15 cellular contexts compared by ENCODE assay signal in genomic region chr4:146269228-146269653, GRCh38. TPM values are rescaled to one million over a fixed set of nuclear protein-coding genes. Genes with fewer than 3 reads are reported as not detected.
A peak's percentile ranks its signal among the peaks of the same experiment; 100 is the strongest.
DNase-seq lines count a peak whose midpoint lies in the region; ATAC-seq, FAIRE-seq and TF ChIP-seq lines count a peak whose summit lies in the region.
"Had no signal": no experiment of that assay in that cellular context is flagged by ENCODE, and none has a peak within 500 bp of the region (broad histone marks: within the 10 kb centered on the region; RNA-seq: fewer than 3 reads in every experiment).

No MANE protein-coding gene starts in this region.

- H3K27ac ChIP-seq in pancreas (no peak overlapping the region), ascending aorta (no peak overlapping the region)

- no peaks in the 10 kb centered on the region for H3K27me3 ChIP-seq in pancreas
- H3K27me3 ChIP-seq in ascending aorta, result no peaks in the 10 kb centered on the region

- no peak for DNase-seq in HCEC 1CT
- no peak for DNase-seq in pancreas
- DNase-seq in Right ventricle myocardium superior, result no peak
- DNase-seq in ascending aorta (ENCODE audit: low spot score in 2 of 2), result no peak
- DNase-seq: activated CD4-positive, alpha-beta memory T cell treated with anti-CD3 and anti-CD28 coated beads for 36 hours; activated naive CD4-positive, alpha-beta T cell treated with anti-CD3 and anti-CD28 coated beads, Interleukin-2, amount 10 ng/mL, durations not matched to agents 7 days and 5 days; mucosa of descending colon; NCI-H1105 treated with DMSO at 0.1 percent for 48 hours; substantia nigra; T-cell had no signal

- H3K4me3 ChIP-seq in pancreas (no peak overlapping the region), ascending aorta (no peak overlapping the region)
- H3K4me3 ChIP-seq: mucosa of descending colon had no signal

- TF ChIP-seq CTCF in pancreas (IDR thresholded peaks at IDR 0.05), result no peak
- no peak for TF ChIP-seq CTCF in ascending aorta (IDR thresholded peaks at IDR 0.05)

- intact Hi-C loops in pancreas (cut with DNase I) (no loop called here), Right ventricle myocardium superior (cut with DNase I) (no loop called here), ascending aorta (cut with DNase I) (no loop called here)

- no peaks in the 10 kb centered on the region for H3K9me3 ChIP-seq in pancreas
- no peaks in the 10 kb centered on the region for H3K9me3 ChIP-seq in ascending aorta
- H3K9me3 ChIP-seq: mucosa of descending colon had no signal

- WGBS in pancreas, 2 donors, result 85% methylated on average over 2 of the region's 2 CpGs

- H3K36me3 ChIP-seq in pancreas, result no peaks in the 10 kb centered on the region
- H3K36me3 ChIP-seq in ascending aorta, result no peaks in the 10 kb centered on the region

- H3K4me1 ChIP-seq in pancreas (peaks cover 0 to 3% (median 0%) of the 10 kb centered on the region in 3 donors), ascending aorta (no peaks in the 10 kb centered on the region)

- no peak for FAIRE-seq in pancreas (lab: Jason Lieb, UNC)

- ATAC-seq in GM18517 (IDR thresholded peaks at IDR 0.05; ENCODE audit: unreplicated experiment), result peak; percentile 60
- ATAC-seq in GM21360 (IDR thresholded peaks at IDR 0.05; ENCODE audit: unreplicated experiment), result peak; percentile 43
- peak; percentile 55 for ATAC-seq in HG02938 (IDR thresholded peaks at IDR 0.05; ENCODE audit: unreplicated experiment)
- peak; percentile 35 for ATAC-seq in HG03521 (IDR thresholded peaks at IDR 0.05; ENCODE audit: unreplicated experiment)
- no peak for ATAC-seq in pancreas
- no peak for ATAC-seq in Right ventricle myocardium superior (ENCODE audit: poor library complexity)
- ATAC-seq: mucosa of descending colon, T-cell had no signal

RNA-seq across cellular contexts. Expression of gene REELD1, which starts 54.9 kb away (rescaled TPM):
- total RNA-seq in pancreas, result under 1 TPM in 5 of 6 donors, not detected in 1; 0.09 to 0.47 (median 0.14) TPM
- polyA plus RNA-seq in pancreas, result 1 to 10 TPM in 1 of 2 donors, under 1 TPM in 1; 0.76 to 3.4 TPM
- total RNA-seq in Right ventricle myocardium superior, result not detected
- not detected for total RNA-seq in ascending aorta
- polyA plus RNA-seq: BJ had no signal

Comparison
In these comparisons a context has a peak if more than half of its experiments do, and no peak if none do; other contexts are left out.
1. ATAC-seq: peak in GM18517 (single experiment), GM21360 (single experiment), HG02938 (single experiment) and HG03521 (single experiment); none in pancreas (0 of 4) and Right ventricle myocardium superior (single experiment).